Comparison of ENCODE assay signal across 8 cellular contexts in the genomic region with DNA sequence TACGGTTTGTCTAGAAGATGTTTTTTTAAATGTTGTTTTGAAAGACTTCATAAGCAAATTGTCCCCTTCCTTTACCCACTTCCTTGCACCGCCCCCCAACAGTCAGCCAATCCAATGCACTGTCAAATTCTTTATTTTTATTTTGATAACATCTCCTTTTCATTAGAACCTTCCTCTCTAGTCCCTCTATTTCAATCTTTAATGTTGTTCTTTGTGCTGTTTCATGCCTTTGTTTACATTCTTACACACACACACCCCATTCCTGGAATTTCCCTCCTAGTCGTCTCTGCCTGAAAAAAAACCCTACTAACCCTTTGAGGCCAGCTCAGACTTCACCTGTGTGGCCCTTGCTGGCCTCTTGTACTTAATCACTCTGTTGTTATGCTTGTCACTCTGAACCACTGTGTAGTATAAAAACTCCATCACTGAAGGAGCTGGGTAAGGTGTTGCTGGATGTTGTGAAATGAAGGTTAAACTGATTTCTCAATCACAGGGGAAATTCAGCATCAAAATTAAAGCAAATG.
DNase-seq lines count a peak whose midpoint lies in the region; ATAC-seq and TF ChIP-seq lines count a peak whose summit lies in the region.

No MANE protein-coding gene starts in this region.

- no peaks in the 10 kb centered on the region for H3K9me2 ChIP-seq in GM23248 (ENCODE audit: insufficient read depth)

- peak; percentile 89 for ATAC-seq in sciatic nerve
- no peak for ATAC-seq in HG02759 (IDR thresholded peaks at IDR 0.05; ENCODE audit: unreplicated experiment)
- no peak for ATAC-seq in HG02642 (IDR thresholded peaks at IDR 0.05; ENCODE audit: poor library complexity, unreplicated experiment)

- no peaks in the 10 kb centered on the region for H3K9me3 ChIP-seq in GM23248 (ENCODE audit: low read depth)

- DNase-seq in GM23248 (peak; percentile 23), RWPE1 (ENCODE audit: low spot score) (peak; percentile 90), fibroblast of mammary gland (ENCODE audit: low read depth) (peak; percentile 31), sciatic nerve (ENCODE audit: low spot score) (no peak), GM19238 (ENCODE audit: insufficient read length, low spot score) (no peak), ecto neural progenitor cell (ENCODE audit: low spot score) (no peak)

- intact Hi-C loops in sciatic nerve (cut with DNase I): no loop called here

- H4K20me1 ChIP-seq in GM23248 (ENCODE audit: insufficient read depth): no peaks in the 10 kb centered on the region

- no peaks in the 10 kb centered on the region for H3K79me2 ChIP-seq in GM23248 (ENCODE audit: insufficient read depth)

- H3K4me1 ChIP-seq in GM23248 (ENCODE audit: insufficient read depth): peaks cover 39% of the 10 kb centered on the region

- CTCF ChIA-PET in RWPE1 (lab: Yijun Ruan, JAX): interaction anchor here (0.5 to 1.5 kb wide), 3 partner anchors 9 to 408 kb away, joined by 3 to 5 read pairs (median 3); no protein-coding TSS in a partner anchor

- H3K27ac ChIP-seq in GM23248: no peak overlapping the region
- no peak overlapping the region for H3K27ac ChIP-seq in RWPE1

- no peak for TF ChIP-seq CTCF in RWPE1 (conservative IDR thresholded peaks at IDR 0.05; ENCODE audit: low read depth)
- no peak for TF ChIP-seq CTCF in fibroblast of mammary gland (conservative IDR thresholded peaks at IDR 0.05; ENCODE audit: control insufficient read depth, insufficient read depth, low read depth, low read length)

- H3K4me2 ChIP-seq in GM23248 (ENCODE audit: unreplicated experiment): peak overlapping the region; percentile 31

- POLR2A ChIA-PET in RWPE1 (lab: Yijun Ruan, JAX; ENCODE audit: low non-redundant PET): no interaction called here

- H3K36me3 ChIP-seq in GM23248 (ENCODE audit: low read depth): no peaks in the 10 kb centered on the region

- 62 to 65% methylated on average over 3 of the region's 3 CpGs for WGBS in GM23248 (ENCODE audit: low coverage in 1 of 2, low lambda C conversion rate in 2 of 2, missing lambda C conversion rate in 2 of 2), 2 experiments

- H3K27me3 ChIP-seq in GM23248 (replicated peaks; ENCODE audit: insufficient read depth): no peaks in the 10 kb centered on the region

- H3K4me3 ChIP-seq in GM23248 (no peak overlapping the region), fibroblast of mammary gland (ENCODE audit: control insufficient read depth, low read depth, low read length) (no peak overlapping the region)

- in situ Hi-C loops in GM23248 (cut with MboI): no loop called here

- H2AFZ ChIP-seq in GM23248: 0 out of 2 replicates have a peak overlapping the region, but pooled peaks have one; percentile 20

- H3F3A ChIP-seq in GM23248 (ENCODE audit: insufficient read depth): peaks cover 26% of the 10 kb centered on the region

- no peak overlapping the region for H3K9ac ChIP-seq in GM23248

Comparison
In these comparisons a context has a peak if more than half of its experiments do, and no peak if none do; other contexts are left out.
1. DNase-seq: peak in GM23248 (single experiment), RWPE1 (single experiment) and fibroblast of mammary gland (single experiment); none in sciatic nerve (single experiment), GM19238 (single experiment) and ecto neural progenitor cell (single experiment).